39 cellular contexts compared by ENCODE assay signal in the genomic region with DNA sequence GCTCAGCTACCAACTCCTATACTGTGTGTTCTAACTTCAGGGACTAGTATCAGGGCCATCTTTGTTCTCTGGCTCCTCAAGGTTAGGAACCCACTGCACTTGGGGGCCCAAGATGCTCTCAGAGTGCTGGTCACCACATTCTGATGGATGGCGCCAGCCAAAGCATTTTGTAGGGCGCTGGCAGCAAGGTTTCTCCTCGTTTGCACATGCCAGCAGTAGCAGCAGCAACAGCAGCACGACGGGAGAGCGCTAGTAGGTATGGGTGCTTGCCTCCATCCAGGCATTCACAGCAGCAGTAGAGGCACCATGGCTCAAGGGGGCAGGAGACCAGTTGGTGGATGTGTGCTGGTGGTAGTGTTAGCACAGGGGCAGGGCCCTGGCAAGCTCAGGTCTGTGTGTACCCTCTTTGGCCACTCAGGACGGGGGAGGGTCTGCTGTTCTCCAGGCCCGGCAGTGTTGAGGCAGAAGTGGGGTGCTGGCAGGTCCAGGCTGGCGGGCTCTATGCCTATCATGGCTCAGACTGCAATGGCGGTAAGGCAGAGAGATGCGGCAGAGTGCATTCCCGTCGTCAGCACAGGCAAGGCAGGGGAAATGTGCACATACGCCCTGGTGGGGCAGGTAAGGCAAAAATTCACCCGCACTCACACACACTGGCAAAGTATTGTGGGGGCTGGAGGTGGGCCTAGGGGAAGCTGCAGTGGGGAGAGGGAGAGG. TPM values are rescaled to one million over a fixed set of nuclear protein-coding genes. Genes with fewer than 3 reads are reported as not detected.
"Had no signal": no experiment of that assay in that cellular context is flagged by ENCODE, and none has a peak within 500 bp of the region (broad histone marks: within the 10 kb centered on the region; RNA-seq: fewer than 3 reads in every experiment).

No MANE protein-coding gene starts in this region.

- H3K36me3 ChIP-seq: MG63 had no signal

- H3K4me3 ChIP-seq: MG63 had no signal

- H3K27me3 ChIP-seq: MG63 had no signal

- H3K4me2 ChIP-seq: KMS-11 had no signal

- H3K9me3 ChIP-seq: MG63 had no signal

- DNase-seq: Karpas-422, Kasumi-1, MG63, MM.1S, MV-4-11, NCI-H1048, NCI-H1092, NCI-H1092 treated with DMSO at 0.1 percent for 48 hours, NCI-H1105, NCI-H1105 treated with DMSO at 0.1 percent for 48 hours, NCI-H1417, NCI-H1417 treated with DMSO at 0.1 percent for 48 hours, NCI-H1436, NCI-H1436 treated with DMSO at 0.1 percent for 48 hours, NCI-H146, NCI-H1694, NCI-H1694 treated with DMSO at 0.1 percent for 48 hours, NCI-H187, NCI-H187 treated with DMSO at 0.1 percent for 48 hours, NCI-H1930, NCI-H2029, NCI-H2029 treated with DMSO at 0.1 percent for 48 hours, NCI-H2081, NCI-H2081 treated with DMSO at 0.1 percent for 48 hours, NCI-H2107, NCI-H2171, NCI-H2171 treated with DMSO at 0.1 percent for 48 hours, NCI-H2227 treated with DMSO at 0.1 percent for 48 hours, NCI-H226, NCI-H345, NCI-H446, NCI-H446 treated with DMSO at 0.1 percent for 48 hours, NCI-H510A, NCI-H510A treated with DMSO at 0.1 percent for 48 hours had no signal

- H3K27ac ChIP-seq: KMS-11 had no signal

- H3K9ac ChIP-seq: KMS-11 had no signal

RNA-seq across cellular contexts. Expression of gene SERPINA7, which starts 56.6 kb away (rescaled TPM):
- total RNA-seq: LHCN-M2, M059J, MCF 10A, NCI-H460 had no signal
